Comparison of ENCODE assay signal across 34 cellular contexts in genomic region chr1:4482526-4482925, GRCh38.
"Had no signal": no experiment of that assay in that cellular context is flagged by ENCODE, and none has a peak within 500 bp of the region (broad histone marks: within the 10 kb centered on the region; RNA-seq: fewer than 3 reads in every experiment).

No MANE protein-coding gene starts in this region.

- H3K36me3 Mint-ChIP-seq: activated CD8-positive, alpha-beta memory T cell treated with anti-CD3 and anti-CD28 coated beads, Interleukin-2, amount 10 ng/mL, durations not matched to agents 7 days and 5 days; activated naive CD4-positive, alpha-beta T cell treated with anti-CD3 and anti-CD28 coated beads, Interleukin-2, amount 10 ng/mL, durations not matched to agents 7 days and 5 days; activated naive CD8-positive, alpha-beta T cell had no signal

- H3K27ac Mint-ChIP-seq: activated B cell treated with CpG ODN at 0.5 μM for 24 hours; activated CD4-positive, alpha-beta memory T cell treated with anti-CD3 and anti-CD28 coated beads, Interleukin-2, amount 10 ng/mL, durations not matched to agents 7 days and 5 days; activated CD8-positive, alpha-beta memory T cell treated with anti-CD3 and anti-CD28 coated beads, Interleukin-2, amount 10 ng/mL, durations not matched to agents 7 days and 5 days; activated naive CD4-positive, alpha-beta T cell treated with anti-CD3 and anti-CD28 coated beads, Interleukin-2, amount 10 ng/mL, durations not matched to agents 7 days and 5 days; activated naive CD8-positive, alpha-beta T cell; activated naive CD8-positive, alpha-beta T cell treated with anti-CD3 and anti-CD28 coated beads, Interleukin-2, amount 50 U/mL, for 24 hours had no signal

- H3K9me3 Mint-ChIP-seq: activated B cell treated with CpG ODN at 0.5 μM for 24 hours; activated naive CD4-positive, alpha-beta T cell treated with anti-CD3 and anti-CD28 coated beads, Interleukin-2, amount 10 ng/mL, durations not matched to agents 7 days and 5 days; central memory CD8-positive, alpha-beta T cell had no signal

- ATAC-seq: activated CD8-positive, alpha-beta memory T cell treated with anti-CD3 and anti-CD28 coated beads, Interleukin-2, amount 10 ng/mL, durations not matched to agents 7 days and 5 days; activated naive CD8-positive, alpha-beta T cell treated with anti-CD3 and anti-CD28 coated beads, Interleukin-2, amount 50 U/mL, for 24 hours; PC-3; Right ventricle myocardium inferior had no signal

- H3K27ac ChIP-seq: brain microvascular endothelial cell, RWPE1, VCaP had no signal

- H3K4me3 Mint-ChIP-seq: activated B cell treated with CpG ODN at 0.5 μM for 24 hours; activated CD4-positive, alpha-beta memory T cell treated with anti-CD3 and anti-CD28 coated beads, Interleukin-2, amount 10 ng/mL, durations not matched to agents 7 days and 5 days; activated CD8-positive, alpha-beta memory T cell treated with anti-CD3 and anti-CD28 coated beads, Interleukin-2, amount 10 ng/mL, durations not matched to agents 7 days and 5 days; activated naive CD4-positive, alpha-beta T cell treated with anti-CD3 and anti-CD28 coated beads, Interleukin-2, amount 10 ng/mL, durations not matched to agents 7 days and 5 days; activated naive CD8-positive, alpha-beta T cell; activated naive CD8-positive, alpha-beta T cell treated with anti-CD3 and anti-CD28 coated beads, Interleukin-2, amount 50 U/mL, for 24 hours; central memory CD8-positive, alpha-beta T cell had no signal

- H3K4me1 Mint-ChIP-seq: activated B cell treated with CpG ODN at 0.5 μM for 24 hours; activated CD4-positive, alpha-beta memory T cell treated with anti-CD3 and anti-CD28 coated beads, Interleukin-2, amount 10 ng/mL, durations not matched to agents 7 days and 5 days; activated CD8-positive, alpha-beta memory T cell treated with anti-CD3 and anti-CD28 coated beads, Interleukin-2, amount 10 ng/mL, durations not matched to agents 7 days and 5 days; activated naive CD4-positive, alpha-beta T cell treated with anti-CD3 and anti-CD28 coated beads, Interleukin-2, amount 10 ng/mL, durations not matched to agents 7 days and 5 days; activated naive CD8-positive, alpha-beta T cell treated with anti-CD3 and anti-CD28 coated beads, Interleukin-2, amount 50 U/mL, for 24 hours; central memory CD8-positive, alpha-beta T cell had no signal

- H3K27me3 ChIP-seq: brain microvascular endothelial cell had no signal

- DNase-seq: activated B cell treated with CpG ODN at 0.5 μM for 24 hours; activated CD4-positive, alpha-beta memory T cell treated with anti-CD3 and anti-CD28 coated beads, Interleukin-2, amount 10 ng/mL, durations not matched to agents 7 days and 5 days; activated CD4-positive, alpha-beta T cell treated with anti-CD3 and anti-CD28 coated beads for 4 hours; activated CD4-positive, alpha-beta T cell treated with anti-CD3 and anti-CD28 coated beads, Interleukin-2, amount 50 U/mL, for 1 hour; activated CD4-positive, CD25-positive, alpha-beta regulatory T cell treated with anti-CD3 and anti-CD28 coated beads, Interleukin-2, amount 50 U/mL, for 72 hours; activated CD8-positive, alpha-beta memory T cell treated with anti-CD3 and anti-CD28 coated beads for 24 hours; activated CD8-positive, alpha-beta memory T cell treated with anti-CD3 and anti-CD28 coated beads, Interleukin-2, amount 10 ng/mL, durations not matched to agents 7 days and 5 days; activated CD8-positive, alpha-beta memory T cell treated with anti-CD3 and anti-CD28 coated beads, Interleukin-2, amount 50 U/mL, for 48 hours; activated effector memory CD4-positive, alpha-beta T cell treated with Interleukin-2 at 50 U/mL for 16 hours; activated naive CD4-positive, alpha-beta T cell treated with anti-CD3 and anti-CD28 coated beads, Interleukin-2, amount 10 ng/mL, durations not matched to agents 7 days and 5 days; activated naive CD8-positive, alpha-beta T cell treated with anti-CD3 and anti-CD28 coated beads, Interleukin-2, amount 50 U/mL, for 24 hours; activated T-cell treated with anti-CD3 and anti-CD28 coated beads, Interleukin-2, amount 50 U/mL, for 48 hours; anterior cingulate cortex; brain microvascular endothelial cell; NCI-H1105; NCI-H1436; NCI-H1694; NCI-H1930; NCI-H2081 treated with DMSO at 0.1 percent for 48 hours; NCI-H226; NCI-H446 treated with DMSO at 0.1 percent for 48 hours; NCI-H524 treated with DMSO at 0.1 percent for 48 hours; NCI-H748 treated with DMSO at 0.1 percent for 48 hours; NK-92 treated with Interleukin-12 subunit alpha and Interleukin-12 subunit beta, amount 100 ng/mL, for 24 hours; PC-3; SW 1271; T-helper 1 cell; T-helper 2 cell; T-helper 9 cell had no signal

- H3K36me3 ChIP-seq: brain microvascular endothelial cell had no signal

- H3K27me3 Mint-ChIP-seq: activated CD4-positive, alpha-beta memory T cell treated with anti-CD3 and anti-CD28 coated beads, Interleukin-2, amount 10 ng/mL, durations not matched to agents 7 days and 5 days; activated CD8-positive, alpha-beta memory T cell treated with anti-CD3 and anti-CD28 coated beads, Interleukin-2, amount 10 ng/mL, durations not matched to agents 7 days and 5 days; activated naive CD4-positive, alpha-beta T cell treated with anti-CD3 and anti-CD28 coated beads, Interleukin-2, amount 10 ng/mL, durations not matched to agents 7 days and 5 days had no signal
